In the genomic region with DNA sequence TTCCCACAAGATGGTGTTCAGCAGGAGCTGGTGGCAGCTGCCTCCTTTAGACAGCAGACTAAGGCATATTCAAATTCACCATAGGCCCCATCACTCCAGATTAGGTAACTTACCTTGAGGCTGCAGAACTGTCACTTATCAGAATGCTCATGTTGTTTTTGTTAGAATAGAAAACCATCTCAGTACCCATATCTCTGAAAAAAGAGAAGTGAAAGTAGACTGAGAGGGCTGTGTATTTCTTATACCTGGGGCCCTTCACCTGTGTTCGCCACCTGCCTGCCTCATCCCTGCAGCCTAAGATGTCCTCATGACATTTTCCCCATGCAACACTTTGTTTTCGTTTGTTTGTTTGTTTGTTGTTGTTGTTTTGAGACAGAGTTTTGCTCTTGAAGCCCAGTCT, we compare ENCODE assay signal across 13 cellular contexts. TPM values are rescaled to one million over a fixed set of nuclear protein-coding genes. Genes with fewer than 3 reads are reported as not detected.
DNase-seq lines count a peak whose midpoint lies in the region; ATAC-seq, FAIRE-seq and TF ChIP-seq lines count a peak whose summit lies in the region.
"Had no signal": no experiment of that assay in that cellular context is flagged by ENCODE, and none has a peak within 500 bp of the region (broad histone marks: within the 10 kb centered on the region; RNA-seq: fewer than 3 reads in every experiment).

No MANE protein-coding gene starts in this region.

- H3K79me2 ChIP-seq in HepG2 (ENCODE audit: insufficient read depth, low read length) = no peaks in the 10 kb centered on the region

- no peak overlapping the region for H3K4me3 ChIP-seq in body of pancreas
- no peak overlapping the region for H3K4me3 ChIP-seq in HepG2 (replicated peaks in 1 of 3; ENCODE audit: insufficient read depth in 1 of 3, low read depth in 2 of 3, low read length in 3 of 3)

- no peak overlapping the region for H3K27ac ChIP-seq in body of pancreas
- no peak overlapping the region for H3K27ac ChIP-seq in HepG2 (ENCODE audit: extremely low read length, insufficient read depth, low read length)

- no peaks in the 10 kb centered on the region for H3K36me3 ChIP-seq in body of pancreas (replicated peaks in 1 of 2; ENCODE audit: insufficient read depth in 1 of 2, low read depth in 2 of 2)
- no peaks in the 10 kb centered on the region for H3K36me3 ChIP-seq in HepG2 (replicated peaks in 1 of 2; ENCODE audit: control insufficient read depth in 1 of 2, insufficient read depth in 2 of 2, low read length in 2 of 2)

- peaks cover 17 to 22% (median 18%) of the 10 kb centered on the region in 3 donors for H3K4me1 Mint-ChIP-seq in naive B cell

- no TSS peak for BruUV-seq in HepG2 (replicated peaks; lab: Mats Ljungman, UMichigan)

- H3K27me3 ChIP-seq in body of pancreas (no peaks in the 10 kb centered on the region), HepG2 (ENCODE audit: control insufficient read depth in 1 of 2, insufficient read depth in 2 of 2, low read length in 2 of 2) (no peaks in the 10 kb centered on the region)

- H3K27me3 Mint-ChIP-seq in naive B cell = no peaks in the 10 kb centered on the region

- no peak for TF ChIP-seq RAD21 in HepG2 (CRISPR knock-in tag; IDR thresholded peaks at IDR 0.05)

- H3K4me3 Mint-ChIP-seq in naive B cell = no peak overlapping the region

- H4K20me1 ChIP-seq in HepG2 (ENCODE audit: insufficient read depth, low read length) = no peaks in the 10 kb centered on the region

- DNase-seq in GM19239 (ENCODE audit: insufficient read length, low spot score) (no peak), naive B cell (peak; percentile 29), KG1 (lab: John Stamatoyannopoulos, UW) (no peak), body of pancreas (no peak), HepG2 (ENCODE audit: low spot score) (no peak), RKO (ENCODE audit: low spot score) (no peak)
- DNase-seq: activated T-cell treated with anti-CD3 and anti-CD28 coated beads, Interleukin-2, amount 50 U/mL, for 1 hour; DMS53 had no signal

- ATAC-seq in HG02610 (IDR thresholded peaks at IDR 0.05; ENCODE audit: unreplicated experiment) (peak; percentile 91), HG03378 (IDR thresholded peaks at IDR 0.05; ENCODE audit: unreplicated experiment) (peak; percentile 89), naive B cell (ENCODE audit: low read depth in 2 of 2) (peak; percentile 95 to 97), body of pancreas (no peak), HepG2 (no peak)

- H3K27ac Mint-ChIP-seq in naive B cell = peak overlapping the region in 3 of 6 donors; percentile 78 to 94 (median 90)

- H3K9me3 Mint-ChIP-seq in naive B cell = no peaks in the 10 kb centered on the region

- H3K36me3 Mint-ChIP-seq in naive B cell = no peaks in the 10 kb centered on the region

- no peak overlapping the region for H2AFZ ChIP-seq in HepG2 (ENCODE audit: low read length)

- in situ Hi-C loops in HepG2 (cut with HindIII; ENCODE audit: extremely low pct_ligation_motif_present, low pct_unique_long_range_greater_than_20kb) = no loop called here

- H3K9ac ChIP-seq in HepG2 (ENCODE audit: insufficient read depth, low read depth, low read length) = no peak overlapping the region

- TF ChIP-seq EP300 in HepG2 (IDR thresholded peaks at IDR 0.05; ENCODE audit: low read depth in 2 of 2, low read length in 2 of 2) (no peak), HepG2 (CRISPR knock-in tag; IDR thresholded peaks at IDR 0.05; ENCODE audit: borderline replicate concordance) (no peak)

- H3K9me3 ChIP-seq in body of pancreas (no peaks in the 10 kb centered on the region), HepG2 (ENCODE audit: low read length) (no peaks in the 10 kb centered on the region)

- CTCF ChIA-PET in HepG2 (lab: Yijun Ruan, JAX; ENCODE audit: low intra/inter-chr PET ratio, low total read pairs) = no interaction called here

- 77 to 83% methylated on average over 2 of the region's 2 CpGs for WGBS in body of pancreas, 2 donors
- WGBS in HepG2 (ENCODE audit: low lambda C conversion rate) = 50% methylated on average over 2 of the region's 2 CpGs

- H3K4me1 ChIP-seq in body of pancreas (no peaks in the 10 kb centered on the region), HepG2 (ENCODE audit: insufficient read depth, low read length) (peaks cover 19% of the 10 kb centered on the region)

- no peak overlapping the region for H3K4me2 ChIP-seq in HepG2 (ENCODE audit: low read depth, low read length)

- peak; percentile 8 for FAIRE-seq in GM19239 (lab: Jason Lieb, UNC)
- no peak for FAIRE-seq in HepG2 (lab: Jason Lieb, UNC)
- FAIRE-seq: bronchial epithelial cell, H1, TTC549 had no signal

- intact Hi-C loops in body of pancreas (cut with DNase I) = no loop called here
- intact Hi-C loops in HepG2 (cut with micrococcal nuclease; ENCODE audit: unreplicated experiment) = no loop called here

- TF ChIP-seq CTCF in body of pancreas (IDR thresholded peaks at IDR 0.05) = no peak
- TF ChIP-seq CTCF in HepG2 (CRISPR knock-in tag; IDR thresholded peaks at IDR 0.05) = no peak

- POLR2A ChIA-PET in HepG2 (lab: Yijun Ruan, JAX) = no interaction called here

- TF ChIP-seq POLR2A in body of pancreas (IDR thresholded peaks at IDR 0.05) (no peak), HepG2 (IDR thresholded peaks at IDR 0.05; ENCODE audit: insufficient read depth in 1 of 2, low read depth in 2 of 2, low read length in 2 of 2) (no peak)

TF ChIP-seq in HepG2, 621 proteins besides CTCF, POLR2A, EP300 and RAD21 (continues in another document):
- TF ChIP-seq ZNF354B (CRISPR knock-in tag; IDR thresholded peaks at IDR 0.05) (no peak), ESRRA (CRISPR knock-in tag; IDR thresholded peaks at IDR 0.05; ENCODE audit: low read depth) (no peak), SOX6 (IDR thresholded peaks at IDR 0.05) (no peak), SOX6 (CRISPR knock-in tag; IDR thresholded peaks at IDR 0.05) (no peak), SRSF1 (optimal IDR thresholded peaks at IDR 0.05; ENCODE audit: low read depth, low read length) (no peak), ZNF44 (CRISPR knock-in tag; IDR thresholded peaks at IDR 0.05) (no peak), XRCC5 (optimal IDR thresholded peaks at IDR 0.05; ENCODE audit: low read length) (no peak), ZFAT (CRISPR knock-in tag; conservative IDR thresholded peaks at IDR 0.05) (no peak), MAFG (CRISPR knock-in tag; IDR thresholded peaks at IDR 0.05) (no peak), STAT5B (CRISPR knock-in tag; IDR thresholded peaks at IDR 0.05) (no peak), ZBTB8A (CRISPR knock-in tag; IDR thresholded peaks at IDR 0.05; ENCODE audit: borderline replicate concordance, low read depth) (no peak)
- TF ChIP-seq, protein P1, sequence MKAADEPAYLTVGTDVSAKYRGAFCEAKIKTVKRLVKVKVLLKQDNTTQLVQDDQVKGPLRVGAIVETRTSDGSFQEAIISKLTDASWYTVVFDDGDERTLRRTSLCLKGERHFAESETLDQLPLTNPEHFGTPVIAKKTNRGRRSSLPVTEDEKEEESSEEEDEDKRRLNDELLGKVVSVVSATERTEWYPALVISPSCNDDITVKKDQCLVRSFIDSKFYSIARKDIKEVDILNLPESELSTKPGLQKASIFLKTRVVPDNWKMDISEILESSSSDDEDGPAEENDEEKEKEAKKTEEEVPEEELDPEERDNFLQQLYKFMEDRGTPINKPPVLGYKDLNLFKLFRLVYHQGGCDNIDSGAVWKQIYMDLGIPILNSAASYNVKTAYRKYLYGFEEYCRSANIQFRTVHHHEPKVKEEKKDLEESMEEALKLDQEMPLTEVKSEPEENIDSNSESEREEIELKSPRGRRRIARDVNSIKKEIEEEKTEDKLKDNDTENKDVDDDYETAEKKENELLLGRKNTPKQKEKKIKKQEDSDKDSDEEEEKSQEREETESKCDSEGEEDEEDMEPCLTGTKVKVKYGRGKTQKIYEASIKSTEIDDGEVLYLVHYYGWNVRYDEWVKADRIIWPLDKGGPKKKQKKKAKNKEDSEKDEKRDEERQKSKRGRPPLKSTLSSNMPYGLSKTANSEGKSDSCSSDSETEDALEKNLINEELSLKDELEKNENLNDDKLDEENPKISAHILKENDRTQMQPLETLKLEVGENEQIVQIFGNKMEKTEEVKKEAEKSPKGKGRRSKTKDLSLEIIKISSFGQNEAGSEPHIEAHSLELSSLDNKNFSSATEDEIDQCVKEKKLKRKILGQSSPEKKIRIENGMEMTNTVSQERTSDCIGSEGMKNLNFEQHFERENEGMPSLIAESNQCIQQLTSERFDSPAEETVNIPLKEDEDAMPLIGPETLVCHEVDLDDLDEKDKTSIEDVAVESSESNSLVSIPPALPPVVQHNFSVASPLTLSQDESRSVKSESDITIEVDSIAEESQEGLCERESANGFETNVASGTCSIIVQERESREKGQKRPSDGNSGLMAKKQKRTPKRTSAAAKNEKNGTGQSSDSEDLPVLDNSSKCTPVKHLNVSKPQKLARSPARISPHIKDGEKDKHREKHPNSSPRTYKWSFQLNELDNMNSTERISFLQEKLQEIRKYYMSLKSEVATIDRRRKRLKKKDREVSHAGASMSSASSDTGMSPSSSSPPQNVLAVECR (CRISPR knock-in tag; IDR thresholded peaks at IDR 0.05; ENCODE audit: borderline replicate concordance) = no peak

RNA-seq across cellular contexts. Expression of a gene that starts 32.9 kb away (rescaled TPM):
- polyA plus RNA-seq in naive B cell (ENCODE audit: low read depth in 6 of 6) (10 to 100 TPM; 24.3 to 44.1 (median 31.5) TPM), HepG2 (2011; rRNA removed) (33.4 and 35.4 TPM in 2 replicates)
- total RNA-seq in body of pancreas (100 to 1,000 TPM in 1 of 2 donors, 10 to 100 TPM in 1; 40.0 to 118 TPM), HepG2 (2016; rRNA removed; fragmentation: Illumina TruSeq; extraction: Trizol) (22.5 and 24.7 TPM in 2 replicates)
- 4.3 and 5.4 TPM in 2 replicates for total RNA-seq in HepG2 (2016; cell fraction: cytosol; rRNA removed; fragmentation: Illumina TruSeq; extraction: Trizol; ENCODE audit: low read depth)
- 21.4 and 23.6 TPM in 2 replicates for total RNA-seq in HepG2 (2016; cell fraction: insoluble cytoplasmic fraction; rRNA removed; fragmentation: Illumina TruSeq; extraction: Trizol)
- 14.5 and 17.5 TPM in 2 replicates for total RNA-seq in HepG2 (2016; cell fraction: membrane; rRNA removed; fragmentation: Illumina TruSeq; extraction: Trizol)
- 31.3 and 35.8 TPM in 2 replicates for total RNA-seq in HepG2 (2016; cell fraction: nucleus; rRNA removed; fragmentation: Illumina TruSeq; extraction: Trizol)
- polyA plus RNA-seq in HepG2 (2011; cell fraction: cytosol; rRNA removed) = 19.4 and 28.2 TPM in 2 replicates
- 51.7 and 53.2 TPM in 2 replicates for polyA plus RNA-seq in HepG2 (2011; cell fraction: nucleus; rRNA removed)
- 31.5 and 33.4 TPM in 2 replicates for polyA plus RNA-seq in HepG2 (2012)
- 1.8 and 1.9 TPM in 2 replicates for polyA plus RNA-seq in HepG2 (2016; cell fraction: cytosol; fragmentation: Illumina TruSeq; extraction: Trizol; ENCODE audit: low read depth)
- polyA plus RNA-seq in HepG2 (2016; cell fraction: insoluble cytoplasmic fraction; fragmentation: Illumina TruSeq; extraction: Trizol; ENCODE audit: low read depth) = 22.0 and 23.2 TPM in 2 replicates
- polyA plus RNA-seq in HepG2 (2016; cell fraction: membrane; fragmentation: Illumina TruSeq; extraction: Trizol; ENCODE audit: low read depth) = 7.4 and 7.5 TPM in 2 replicates
- 70.5 and 74.3 TPM in 2 replicates for polyA plus RNA-seq in HepG2 (2016; cell fraction: nucleus; fragmentation: Illumina TruSeq; extraction: Trizol; ENCODE audit: insufficient read depth, low read depth)
- 0.26 and 48.0 TPM in 2 replicates for polyA minus RNA-seq in HepG2 (2011; rRNA and poly(A)+ RNA removed; ENCODE audit: low replicate concordance)
- 37.3 and 43.9 TPM in 2 replicates for polyA minus RNA-seq in HepG2 (2011; cell fraction: cytosol; rRNA and poly(A)+ RNA removed)
- 61.7 and 66.8 TPM in 2 replicates for polyA minus RNA-seq in HepG2 (2011; cell fraction: nucleus; rRNA and poly(A)+ RNA removed)

Comparison
In these comparisons a context has a peak if more than half of its experiments do, and no peak if none do; other contexts are left out.
1. ATAC-seq: peak in HG02610 (single experiment), HG03378 (single experiment) and naive B cell (2 of 2); none in body of pancreas (single experiment) and HepG2 (single experiment).